ENCODE assay signal across 17 cellular contexts in genomic region chr3:191963182-191963581, GRCh38.
DNase-seq lines count a peak whose midpoint lies in the region; ATAC-seq and TF ChIP-seq lines count a peak whose summit lies in the region.
"Had no signal": no experiment of that assay in that cellular context is flagged by ENCODE, and none has a peak within 500 bp of the region (broad histone marks: within the 10 kb centered on the region; RNA-seq: fewer than 3 reads in every experiment).

No MANE protein-coding gene starts in this region.

- in situ Hi-C loops in Caki2 (cut with HindIII; ENCODE audit: low pct_unique_long_range_greater_than_20kb, low sequenced_read_pairs): no loop called here

- H3K4me1 ChIP-seq in RWPE2 (ENCODE audit: insufficient read depth, poor library complexity, severe bottlenecking): no peaks in the 10 kb centered on the region
- H3K4me1 ChIP-seq in BE2C: no peaks in the 10 kb centered on the region
- H3K4me1 ChIP-seq: psoas muscle had no signal

- H3K27ac ChIP-seq in RWPE2 (ENCODE audit: poor library complexity, severe bottlenecking): no peak overlapping the region
- H3K27ac ChIP-seq: HL-60, psoas muscle had no signal

- DNase-seq in Caki2 (ENCODE audit: low read depth): peak; percentile 58
- no peak for DNase-seq in RWPE2 (ENCODE audit: low spot score)
- DNase-seq in iPS DF 19.7 (ENCODE audit: low read depth, low spot score): peak; percentile 59
- no peak for DNase-seq in foreskin melanocyte
- no peak for DNase-seq in activated naive CD4-positive, alpha-beta T cell treated with Interleukin-2 at 50 U/mL for 16 hours
- DNase-seq in NCI-H2171 (lab: John Stamatoyannopoulos, UW): no peak
- DNase-seq in BE2C: no peak
- DNase-seq: activated naive CD8-positive, alpha-beta T cell treated with anti-CD3 and anti-CD28 coated beads, Interleukin-2, amount 10 ng/mL, durations not matched to agents 7 days and 5 days; immature natural killer cell; NCI-H1048; NCI-H510A treated with DMSO at 0.1 percent for 48 hours; psoas muscle; SHP77 treated with DMSO at 0.1 percent for 48 hours; stimulated activated CD4-positive, alpha-beta T cell treated with anti-CD3 and anti-CD28 coated beads, Interleukin-2, amount 100 ng/mL, for 48 hours had no signal

- H3K36me3 ChIP-seq in RWPE2 (ENCODE audit: low read depth) (no peaks in the 10 kb centered on the region), BE2C (no peaks in the 10 kb centered on the region)

- H3K4me3 ChIP-seq in RWPE2 (ENCODE audit: severe bottlenecking) (no peak overlapping the region), BE2C (ENCODE audit: low read depth, low read length) (no peak overlapping the region)
- H3K4me3 ChIP-seq: psoas muscle had no signal

- ATAC-seq in HG03520 (IDR thresholded peaks at IDR 0.05; ENCODE audit: unreplicated experiment) (peak; percentile 36), RWPE2 (ENCODE audit: low read depth) (peak; percentile 65; the same call in 2 of the 3 replicates)
- ATAC-seq: psoas muscle; stimulated activated effector memory CD8-positive, alpha-beta T cell treated with anti-CD3 and anti-CD28 coated beads, Interleukin-12 subunit alpha, Interleukin-12 subunit beta, amount 100 ng/mL, for 72 hours had no signal

- H3K9me3 ChIP-seq in RWPE2 (ENCODE audit: severe bottlenecking): no peaks in the 10 kb centered on the region
- H3K9me3 ChIP-seq in BE2C: no peaks in the 10 kb centered on the region
- H3K9me3 ChIP-seq: psoas muscle had no signal

- H3K27me3 ChIP-seq in RWPE2 (ENCODE audit: insufficient read depth, poor library complexity, severe bottlenecking) (no peaks in the 10 kb centered on the region), BE2C (no peaks in the 10 kb centered on the region)

- TF ChIP-seq CTCF in RWPE2 (IDR thresholded peaks at IDR 0.05; ENCODE audit: poor library complexity, severe bottlenecking) (no peak), BE2C (IDR thresholded peaks at IDR 0.05; ENCODE audit: low read depth, low read length) (no peak)

Comparison
In these comparisons a context has a peak if more than half of its experiments do, and no peak if none do; other contexts are left out.
1. DNase-seq: peak in Caki2 (single experiment) and iPS DF 19.7 (single experiment); none in RWPE2 (single experiment), foreskin melanocyte (single experiment), activated naive CD4-positive, alpha-beta T cell treated with Interleukin-2 at 50 U/mL for 16 hours (single experiment), NCI-H2171 (single experiment) and BE2C (single experiment).